Comparison of ENCODE assay signal across 8 cellular contexts in genomic region chr22:39932918-39933649, GRCh38. TPM values are rescaled to one million over a fixed set of nuclear protein-coding genes. Genes with fewer than 3 reads are reported as not detected.
A peak's percentile ranks its signal among the peaks of the same experiment; 100 is the strongest.
DNase-seq lines count a peak whose midpoint lies in the region; ATAC-seq, FAIRE-seq and TF ChIP-seq lines count a peak whose summit lies in the region.

No MANE protein-coding gene starts in this region.

- H3K9me3 ChIP-seq in SJCRH30 (replicated peaks) (no peaks in the 10 kb centered on the region), mammary epithelial cell (replicated peaks; ENCODE audit: insufficient read depth, low read length) (no peaks in the 10 kb centered on the region)
- H3K9me3 ChIP-seq in naive thymus-derived CD4-positive, alpha-beta T cell (ENCODE audit: control insufficient read depth in 2 of 3, low read length in 3 of 3): no peaks in the 10 kb centered on the region

- FAIRE-seq in RCC 7860 (lab: Jason Lieb, UNC): no peak
- no peak for FAIRE-seq in frontal cortex (lab: Jason Lieb, UNC)

- POLR2A ChIA-PET in naive thymus-derived CD4-positive, alpha-beta T cell (lab: Charles Lee): interaction anchor here (0.6 to 4.4 kb wide), 17 partner anchors 10 to 1684 kb away, joined by 3 to 64 read pairs (median 5); partner anchors contain the start of gene GRAP2

- peak overlapping the region in 6 of 9 donors; percentile 81 to 99 (median 97) for H3K27ac Mint-ChIP-seq in naive thymus-derived CD4-positive, alpha-beta T cell

- H3K36me3 Mint-ChIP-seq in naive thymus-derived CD4-positive, alpha-beta T cell: peaks cover 0 to 28% (median 2%) of the 10 kb centered on the region in 5 donors

- no peaks in the 10 kb centered on the region for H3K79me2 ChIP-seq in mammary epithelial cell (ENCODE audit: insufficient read depth, low read length)

- CTCF ChIA-PET in mammary epithelial cell (lab: Charles Lee; ENCODE audit: low non-redundant PET): interaction anchor here (0.6 kb wide), 1 partner anchor 68 kb away, joined by 3 read pairs; no protein-coding TSS in a partner anchor
- CTCF ChIA-PET in naive thymus-derived CD4-positive, alpha-beta T cell (lab: Charles Lee): interaction anchor here (0.7 to 1.7 kb wide), 13 partner anchors 9 to 127 kb away, joined by 3 to 9 read pairs (median 3); no protein-coding TSS in a partner anchor

- H3K27ac ChIP-seq in SJCRH30 (no peak overlapping the region), mammary epithelial cell (ENCODE audit: insufficient read depth, low read depth, low read length) (no peak overlapping the region)
- peak overlapping the region; percentile 79 for H3K27ac ChIP-seq in naive thymus-derived CD4-positive, alpha-beta T cell (ENCODE audit: low read depth, low read length)

- BruUV-seq in mammary epithelial cell (replicated peaks; lab: Mats Ljungman, UMichigan): no TSS peak

- peak; percentile 71 for ATAC-seq in naive thymus-derived CD4-positive, alpha-beta T cell

- H3K9me3 Mint-ChIP-seq in naive thymus-derived CD4-positive, alpha-beta T cell: peaks cover 0 to 1% (median 0%) of the 10 kb centered on the region in 11 donors

- no peak overlapping the region for H3K4me2 ChIP-seq in mammary epithelial cell (ENCODE audit: insufficient read depth, low read depth, low read length)

- dilution Hi-C loops in mammary epithelial cell (cut with HindIII; ENCODE audit: low sequenced_read_pairs): loop anchor here (5.0 kb wide), 1 partner anchor 81 kb away; no protein-coding TSS in a partner anchor

- DNase-seq in AG09309 (ENCODE audit: low read depth) (no peak), SJCRH30 (peak; percentile 26 to 63), mammary epithelial cell (no peak), epidermal melanocyte (ENCODE audit: insufficient read length, low spot score) (no peak), RCC 7860 (ENCODE audit: low spot score) (no peak), frontal cortex (ENCODE audit: low spot score in 2 of 2) (no peak)
- DNase-seq in naive thymus-derived CD4-positive, alpha-beta T cell: peak in 5 of 9 donors; percentile 40 to 56 (median 52)

- H3K4me1 ChIP-seq in SJCRH30: no peaks in the 10 kb centered on the region
- peaks cover 14% of the 10 kb centered on the region for H3K4me1 ChIP-seq in mammary epithelial cell (ENCODE audit: insufficient read depth, low read length)
- peaks cover 95 to 96% of the 10 kb centered on the region in 2 donors for H3K4me1 ChIP-seq in naive thymus-derived CD4-positive, alpha-beta T cell (ENCODE audit: control insufficient read depth in 2 of 2, insufficient read depth in 2 of 2, low read length in 2 of 2)

- WGBS in mammary epithelial cell (ENCODE audit: low coverage, missing lambda C conversion rate): 86% methylated on average over 7 of the region's 7 CpGs

- H3K27me3 ChIP-seq in SJCRH30 (peaks cover 13% of the 10 kb centered on the region; the same call in 1 of the 2 replicates), mammary epithelial cell (ENCODE audit: insufficient read depth, low read length) (no peaks in the 10 kb centered on the region)
- no peaks in the 10 kb centered on the region for H3K27me3 ChIP-seq in naive thymus-derived CD4-positive, alpha-beta T cell (ENCODE audit: control insufficient read depth in 2 of 2, insufficient read depth in 2 of 2, low read length in 2 of 2)

- H4K20me1 ChIP-seq in mammary epithelial cell (ENCODE audit: insufficient read depth, low read length): no peaks in the 10 kb centered on the region

- H3K36me3 ChIP-seq in SJCRH30 (no peaks in the 10 kb centered on the region), mammary epithelial cell (ENCODE audit: insufficient read depth, low read length) (no peaks in the 10 kb centered on the region)
- no peaks in the 10 kb centered on the region for H3K36me3 ChIP-seq in naive thymus-derived CD4-positive, alpha-beta T cell (ENCODE audit: control insufficient read depth in 2 of 3, insufficient read depth in 3 of 3, low read length in 3 of 3)

- H2AFZ ChIP-seq in mammary epithelial cell (ENCODE audit: low read depth, low read length): no peak overlapping the region

- H3K4me3 ChIP-seq in AG09309 (ENCODE audit: control insufficient read depth, low read depth, low read length) (no peak overlapping the region), GM12875 (ENCODE audit: low read depth, low read length) (no peak overlapping the region), SJCRH30 (no peak overlapping the region), mammary epithelial cell (replicated peaks in 1 of 3; ENCODE audit: insufficient read depth in 1 of 3, low read depth in 2 of 3, low read length in 3 of 3) (no peak overlapping the region)
- peak overlapping the region; percentile 22 for H3K4me3 ChIP-seq in naive thymus-derived CD4-positive, alpha-beta T cell (ENCODE audit: low read length)

- in situ Hi-C loops in mammary epithelial cell (cut with MboI; ENCODE audit: low sequenced_read_pairs in 2 of 2): no loop called here

- no peak overlapping the region for H3K9ac ChIP-seq in mammary epithelial cell (ENCODE audit: insufficient read depth, low read length)

- H3K4me3 Mint-ChIP-seq in naive thymus-derived CD4-positive, alpha-beta T cell: peak overlapping the region; percentile 53 to 98 (median 80)

- no peaks in the 10 kb centered on the region for H3K27me3 Mint-ChIP-seq in naive thymus-derived CD4-positive, alpha-beta T cell

- H3K4me1 Mint-ChIP-seq in naive thymus-derived CD4-positive, alpha-beta T cell: peaks cover 50 to 55% (median 55%) of the 10 kb centered on the region in 7 donors

- intact Hi-C loops in mammary epithelial cell (cut with micrococcal nuclease): loop anchor here (1.0 to 5.0 kb wide), 3 partner anchors 64 to 376 kb away; no protein-coding TSS in a partner anchor
- intact Hi-C loops in naive thymus-derived CD4-positive, alpha-beta T cell (cut with micrococcal nuclease): loop anchor here (1.0 to 5.0 kb wide), 3 partner anchors 12 to 161 kb away; partner anchors contain the start of gene GRAP2 (in 1 of the 2)

- TF ChIP-seq CTCF in AG09309 (IDR thresholded peaks at IDR 0.05; ENCODE audit: control insufficient read depth, insufficient read depth, low read depth, low read length, missing control alignments) (peak; percentile 60), GM12875 (IDR thresholded peaks at IDR 0.05; ENCODE audit: borderline replicate concordance, insufficient read depth, low read depth, low read length) (peak; percentile 72; the same call in 1 of the 2 replicates), mammary epithelial cell (conservative IDR thresholded peaks at IDR 0.05 in 1 of 2, IDR thresholded peaks at IDR 0.05 in 1 of 2; ENCODE audit: extremely low read depth in 1 of 2, insufficient read depth in 1 of 2, low read depth in 1 of 2, low read length in 2 of 2) (peak; percentile 66 to 75)

RNA-seq across cellular contexts. Expression of gene TMA7B, which starts 27.1 kb away (rescaled TPM):
- total RNA-seq in SJCRH30 (2014; rRNA removed; shearing (Covaris generic)): 0.08 TPM in 1 of 2 replicates, not detected in the other
- total RNA-seq in mammary epithelial cell (not detected), frontal cortex (not detected)
- polyA plus RNA-seq in mammary epithelial cell: not detected
- not detected for polyA minus RNA-seq in mammary epithelial cell
- total RNA-seq in naive thymus-derived CD4-positive, alpha-beta T cell: 10 to 100 TPM in 2 of 5 experiments, 1 to 10 TPM in 3; 6.4 to 12.8 (median 9.5) TPM
- polyA plus RNA-seq in naive thymus-derived CD4-positive, alpha-beta T cell: 1 to 10 TPM; 2.6 to 3.3 TPM

RNA-seq across cellular contexts. Expression of gene GRAP2, which starts 32.2 kb away (rescaled TPM):
- not detected in 2 replicates for total RNA-seq in SJCRH30 (2014; rRNA removed; shearing (Covaris generic))
- total RNA-seq in mammary epithelial cell (under 1 TPM in 1 of 2 donors, not detected in 1; 0.33 TPM), frontal cortex (5.3 TPM)
- polyA plus RNA-seq in mammary epithelial cell: 0.03 TPM
- polyA minus RNA-seq in mammary epithelial cell: not detected
- 100 to 1,000 TPM; 108 to 156 (median 145) TPM for total RNA-seq in naive thymus-derived CD4-positive, alpha-beta T cell
- 100 to 1,000 TPM in 1 of 2 donors, 10 to 100 TPM in 1; 55.2 to 109 TPM for polyA plus RNA-seq in naive thymus-derived CD4-positive, alpha-beta T cell

RNA-seq across cellular contexts. Expression of gene ENTHD1, which starts 39.5 kb away (rescaled TPM):
- not detected in 2 replicates for total RNA-seq in SJCRH30 (2014; rRNA removed; shearing (Covaris generic))
- total RNA-seq in mammary epithelial cell (not detected), frontal cortex (under 0.01 TPM)
- not detected for polyA plus RNA-seq in mammary epithelial cell
- not detected for polyA minus RNA-seq in mammary epithelial cell
- total RNA-seq in naive thymus-derived CD4-positive, alpha-beta T cell: under 1 TPM in 3 of 5 experiments, not detected in 2; 0.12 to 0.60 (median 0.30) TPM
- under 1 TPM; 0.19 to 0.24 TPM for polyA plus RNA-seq in naive thymus-derived CD4-positive, alpha-beta T cell

Comparison
In these comparisons a context has a peak if more than half of its experiments do, and no peak if none do; other contexts are left out.
1. DNase-seq: peak in SJCRH30 (2 of 2) and naive thymus-derived CD4-positive, alpha-beta T cell (5 of 9); none in AG09309 (single experiment), mammary epithelial cell (single experiment), epidermal melanocyte (single experiment), RCC 7860 (single experiment) and frontal cortex (0 of 2).
2. RNA of gene GRAP2, which starts 32.2 kb away (total RNA-seq): 108 to 156 TPM in naive thymus-derived CD4-positive, alpha-beta T cell; 5.3 TPM in frontal cortex (single experiment), 0.33 TPM in mammary epithelial cell and not detected in SJCRH30; every median in the first group is over 10 times any median in the second.
3. Peak in every context shown above with its lines, with median percentiles within 50 percentile points of each other: CTCF ChIP-seq.